Comparison of ENCODE assay signal across 1 cellular context in genomic region chr12:121839106-121839992, GRCh38.
TF ChIP-seq lines count a peak whose summit lies in the region.

No MANE protein-coding gene starts in this region.

TF ChIP-seq in K562, 482 proteins besides CTCF, POLR2A, EP300 and RAD21 (continued from another document and continues in another):
- TF ChIP-seq CHD7 (IDR thresholded peaks at IDR 0.05; ENCODE audit: low read depth, low read length) (no peak), POLR2H (tag; IDR thresholded peaks at IDR 0.05; ENCODE audit: low read depth) (0 out of 2 replicates have a peak, but pooled peaks have one; percentile 43), SMC3 (conservative IDR thresholded peaks at IDR 0.05; ENCODE audit: insufficient read depth, low read depth, low read length) (peak; percentile 15; the same call in 1 of the 2 replicates), BCOR (IDR thresholded peaks at IDR 0.05) (peak; percentile 91), PYGO2 (tag; IDR thresholded peaks at IDR 0.05) (no peak), SAP30 (IDR thresholded peaks at IDR 0.05; ENCODE audit: borderline replicate concordance, insufficient read depth, low read depth, low read length, poor library complexity, severe bottlenecking) (peak; percentile 30), CBX5 (IDR thresholded peaks at IDR 0.05; ENCODE audit: borderline replicate concordance, low read depth) (peak; percentile 54; the same call in 1 of the 2 replicates), GABPA (tag; conservative IDR thresholded peaks at IDR 0.05; ENCODE audit: low read depth) (no peak), ATF7 (IDR thresholded peaks at IDR 0.05) (peak; percentile 50), MAZ (CRISPR knock-in tag; conservative IDR thresholded peaks at IDR 0.05 in 1 of 2, IDR thresholded peaks at IDR 0.05 in 1 of 2) (peak in 1 of 2 experiments; percentile 72; a peak in 2 of 4 replicates), PHF21A (IDR thresholded peaks at IDR 0.05; ENCODE audit: borderline replicate concordance, low read depth) (no peak), ZBTB11 (CRISPR knock-in tag; IDR thresholded peaks at IDR 0.05) (0 out of 6 replicates have a peak, but pooled peaks of 1 of the 3 experiments have one; percentile 0), ZNF507 (tag; conservative IDR thresholded peaks at IDR 0.05) (no peak), PCBP2 (IDR thresholded peaks at IDR 0.05; ENCODE audit: low read depth, low read length, poor library complexity, severe bottlenecking) (no peak), L3MBTL2 (IDR thresholded peaks at IDR 0.05) (peak; percentile 75), ZFX (CRISPR knock-in tag; IDR thresholded peaks at IDR 0.05) (peak; percentile 79), POLR3A (IDR thresholded peaks at IDR 0.05; ENCODE audit: borderline replicate concordance, extremely low read depth, insufficient read depth, insufficient read length) (no peak), SIN3A (IDR thresholded peaks at IDR 0.05; ENCODE audit: borderline replicate concordance in 2 of 2, control insufficient read depth in 1 of 2, low read depth in 2 of 2, low read length in 2 of 2) (peak; percentile 42 to 65; a peak in 1 of 4 replicates), CBX8 (IDR thresholded peaks at IDR 0.05; ENCODE audit: borderline replicate concordance, extremely low read depth, low read depth, low read length, poor library complexity, severe bottlenecking) (no peak), ZNF830 (CRISPR knock-in tag; IDR thresholded peaks at IDR 0.05) (no peak), ZBED1 (IDR thresholded peaks at IDR 0.05) (no peak), SMARCA5 (IDR thresholded peaks at IDR 0.05) (peak; percentile 83), MEIS2 (IDR thresholded peaks at IDR 0.05; ENCODE audit: partially characterized antibody) (no peak), POLR2G (IDR thresholded peaks at IDR 0.05; ENCODE audit: low read depth, low read length) (peak; percentile 98), MAX (CRISPR knock-in tag; IDR thresholded peaks at IDR 0.05) (peak; percentile 73), HNRNPK (IDR thresholded peaks at IDR 0.05; ENCODE audit: low read depth, low read length, poor library complexity, severe bottlenecking) (no peak), XRCC5 (IDR thresholded peaks at IDR 0.05; ENCODE audit: low read depth, low read length) (peak; percentile 91), CXXC5 (CRISPR knock-in tag; IDR thresholded peaks at IDR 0.05) (0 out of 2 replicates have a peak, but pooled peaks have one; percentile 43), ASH1L (IDR thresholded peaks at IDR 0.05; ENCODE audit: borderline replicate concordance, low read depth, partially characterized antibody) (no peak), PCBP1 (IDR thresholded peaks at IDR 0.05; ENCODE audit: low read depth, low read length, poor library complexity, severe bottlenecking) (no peak)
- TF ChIP-seq, protein P1, sequence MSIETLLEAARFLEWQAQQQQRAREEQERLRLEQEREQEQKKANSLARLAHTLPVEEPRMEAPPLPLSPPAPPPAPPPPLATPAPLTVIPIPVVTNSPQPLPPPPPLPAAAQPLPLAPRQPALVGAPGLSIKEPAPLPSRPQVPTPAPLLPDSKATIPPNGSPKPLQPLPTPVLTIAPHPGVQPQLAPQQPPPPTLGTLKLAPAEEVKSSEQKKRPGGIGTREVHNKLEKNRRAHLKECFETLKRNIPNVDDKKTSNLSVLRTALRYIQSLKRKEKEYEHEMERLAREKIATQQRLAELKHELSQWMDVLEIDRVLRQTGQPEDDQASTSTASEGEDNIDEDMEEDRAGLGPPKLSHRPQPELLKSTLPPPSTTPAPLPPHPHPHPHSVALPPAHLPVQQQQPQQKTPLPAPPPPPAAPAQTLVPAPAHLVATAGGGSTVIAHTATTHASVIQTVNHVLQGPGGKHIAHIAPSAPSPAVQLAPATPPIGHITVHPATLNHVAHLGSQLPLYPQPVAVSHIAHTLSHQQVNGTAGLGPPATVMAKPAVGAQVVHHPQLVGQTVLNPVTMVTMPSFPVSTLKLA (conservative IDR thresholded peaks at IDR 0.05): peak; percentile 76 to 79; a peak in 3 of 4 replicates
- TF ChIP-seq, protein P2, sequence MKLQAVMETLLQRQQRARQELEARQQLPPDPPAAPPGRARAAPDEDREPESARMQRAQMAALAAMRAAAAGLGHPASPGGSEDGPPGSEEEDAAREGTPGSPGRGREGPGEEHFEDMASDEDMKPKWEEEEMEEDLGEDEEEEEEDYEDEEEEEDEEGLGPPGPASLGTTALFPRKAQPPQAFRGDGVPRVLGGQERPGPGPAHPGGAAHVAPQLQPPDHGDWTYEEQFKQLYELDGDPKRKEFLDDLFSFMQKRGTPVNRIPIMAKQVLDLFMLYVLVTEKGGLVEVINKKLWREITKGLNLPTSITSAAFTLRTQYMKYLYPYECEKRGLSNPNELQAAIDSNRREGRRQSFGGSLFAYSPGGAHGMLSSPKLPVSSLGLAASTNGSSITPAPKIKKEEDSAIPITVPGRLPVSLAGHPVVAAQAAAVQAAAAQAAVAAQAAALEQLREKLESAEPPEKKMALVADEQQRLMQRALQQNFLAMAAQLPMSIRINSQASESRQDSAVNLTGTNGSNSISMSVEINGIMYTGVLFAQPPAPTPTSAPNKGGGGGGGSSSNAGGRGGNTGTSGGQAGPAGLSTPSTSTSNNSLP (IDR thresholded peaks at IDR 0.05; ENCODE audit: borderline replicate concordance, low read depth, low read length): no peak
- TF ChIP-seq, protein P3, sequence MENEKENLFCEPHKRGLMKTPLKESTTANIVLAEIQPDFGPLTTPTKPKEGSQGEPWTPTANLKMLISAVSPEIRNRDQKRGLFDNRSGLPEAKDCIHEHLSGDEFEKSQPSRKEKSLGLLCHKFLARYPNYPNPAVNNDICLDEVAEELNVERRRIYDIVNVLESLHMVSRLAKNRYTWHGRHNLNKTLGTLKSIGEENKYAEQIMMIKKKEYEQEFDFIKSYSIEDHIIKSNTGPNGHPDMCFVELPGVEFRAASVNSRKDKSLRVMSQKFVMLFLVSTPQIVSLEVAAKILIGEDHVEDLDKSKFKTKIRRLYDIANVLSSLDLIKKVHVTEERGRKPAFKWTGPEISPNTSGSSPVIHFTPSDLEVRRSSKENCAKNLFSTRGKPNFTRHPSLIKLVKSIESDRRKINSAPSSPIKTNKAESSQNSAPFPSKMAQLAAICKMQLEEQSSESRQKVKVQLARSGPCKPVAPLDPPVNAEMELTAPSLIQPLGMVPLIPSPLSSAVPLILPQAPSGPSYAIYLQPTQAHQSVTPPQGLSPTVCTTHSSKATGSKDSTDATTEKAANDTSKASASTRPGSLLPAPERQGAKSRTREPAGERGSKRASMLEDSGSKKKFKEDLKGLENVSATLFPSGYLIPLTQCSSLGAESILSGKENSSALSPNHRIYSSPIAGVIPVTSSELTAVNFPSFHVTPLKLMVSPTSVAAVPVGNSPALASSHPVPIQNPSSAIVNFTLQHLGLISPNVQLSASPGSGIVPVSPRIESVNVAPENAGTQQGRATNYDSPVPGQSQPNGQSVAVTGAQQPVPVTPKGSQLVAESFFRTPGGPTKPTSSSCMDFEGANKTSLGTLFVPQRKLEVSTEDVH (IDR thresholded peaks at IDR 0.05; ENCODE audit: low read depth, partially characterized antibody): peak; percentile 58
- TF ChIP-seq, protein P4, sequence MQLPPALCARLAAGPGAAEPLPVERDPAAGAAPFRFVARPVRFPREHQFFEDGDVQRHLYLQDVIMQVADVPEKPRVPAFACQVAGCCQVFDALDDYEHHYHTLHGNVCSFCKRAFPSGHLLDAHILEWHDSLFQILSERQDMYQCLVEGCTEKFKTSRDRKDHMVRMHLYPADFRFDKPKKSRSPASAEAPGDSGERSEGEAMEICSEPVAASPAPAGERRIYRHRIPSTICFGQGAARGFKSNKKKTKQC (CRISPR knock-in tag; IDR thresholded peaks at IDR 0.05): no peak
